Comparison of ENCODE assay signal across 10 cellular contexts in the genomic region with DNA sequence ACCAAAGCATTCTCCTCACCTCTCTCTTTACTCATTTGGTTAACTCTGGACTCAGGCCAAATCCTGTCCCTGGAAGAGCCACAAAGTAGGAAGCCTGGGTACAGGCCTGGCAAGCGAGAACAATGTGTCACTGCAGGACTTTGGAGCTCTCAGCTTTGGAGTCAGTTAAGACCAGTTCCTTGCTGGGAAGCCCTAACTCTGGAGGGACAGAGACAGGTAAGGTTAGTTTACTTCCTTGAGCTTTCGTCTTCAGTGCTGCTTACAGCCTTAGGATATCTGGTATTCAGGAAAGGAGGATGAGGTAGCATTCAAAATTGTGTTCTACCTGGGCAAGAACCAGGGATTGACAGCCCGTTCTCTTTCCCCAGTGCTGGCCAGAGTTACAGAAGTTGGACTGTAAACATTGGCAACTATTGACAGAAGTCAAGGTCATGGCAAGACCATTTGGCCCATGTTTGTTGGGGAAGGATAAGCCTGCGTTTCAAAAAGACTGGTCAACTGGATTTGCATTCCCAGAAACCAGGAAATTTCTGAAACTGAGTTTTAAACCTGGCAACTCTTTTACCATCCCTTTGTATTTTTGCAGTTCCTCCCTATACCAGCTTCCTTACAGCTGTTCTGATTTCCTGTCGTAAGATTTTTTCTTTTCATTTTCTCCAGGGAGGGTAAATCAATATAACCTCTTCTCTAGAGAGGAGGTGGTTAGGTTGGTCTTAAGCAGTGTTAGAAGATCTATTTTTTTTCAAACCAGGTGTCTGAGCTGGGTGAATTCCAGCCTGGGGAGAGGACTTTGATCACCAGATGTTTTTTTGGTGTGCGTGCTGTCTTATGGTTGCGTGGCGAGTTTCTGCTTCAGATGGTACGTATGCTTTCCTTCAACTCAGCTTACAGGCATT. TPM values are rescaled to one million over a fixed set of nuclear protein-coding genes. Genes with fewer than 3 reads are reported as not detected.
DNase-seq lines count a peak whose midpoint lies in the region; ATAC-seq lines count a peak whose summit lies in the region.
"Had no signal": no experiment of that assay in that cellular context is flagged by ENCODE, and none has a peak within 500 bp of the region (broad histone marks: within the 10 kb centered on the region; RNA-seq: fewer than 3 reads in every experiment).

A gene with protein sequence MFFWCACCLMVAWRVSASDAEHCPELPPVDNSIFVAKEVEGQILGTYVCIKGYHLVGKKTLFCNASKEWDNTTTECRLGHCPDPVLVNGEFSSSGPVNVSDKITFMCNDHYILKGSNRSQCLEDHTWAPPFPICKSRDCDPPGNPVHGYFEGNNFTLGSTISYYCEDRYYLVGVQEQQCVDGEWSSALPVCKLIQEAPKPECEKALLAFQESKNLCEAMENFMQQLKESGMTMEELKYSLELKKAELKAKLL (plus strand): TSS at position 130 of the 896 bp plus-strand sequence. CDS start 672 bp downstream, at position 802.

- peak; percentile 79 to 93 for ATAC-seq in naive thymus-derived CD8-positive, alpha-beta T cell
- ATAC-seq in HG03108 (IDR thresholded peaks at IDR 0.05; ENCODE audit: unreplicated experiment) (no peak), GM21528 (IDR thresholded peaks at IDR 0.05; ENCODE audit: low FRiP score, unreplicated experiment) (no peak)

- no peaks in the 10 kb centered on the region for H3K36me3 Mint-ChIP-seq in naive thymus-derived CD8-positive, alpha-beta T cell

- H3K4me3 ChIP-seq in Jurkat, Clone E6-1 (ENCODE audit: low read length): peak within 1 kb of the TSS; percentile 16

- peak within 1 kb of the TSS; percentile 62 to 88 (median 83) for H3K4me3 Mint-ChIP-seq in naive thymus-derived CD8-positive, alpha-beta T cell

- H3K27ac Mint-ChIP-seq in naive thymus-derived CD8-positive, alpha-beta T cell: peak within 1 kb of the TSS; percentile 20 to 93 (median 82)

- DNase-seq in EL (peak; percentile 32), astrocyte of the hippocampus (ENCODE audit: low read depth, low spot score) (peak; percentile 35), ureter (ENCODE audit: low spot score) (no peak), NCI-H748 treated with DMSO at 0.1 percent for 48 hours (lab: John Stamatoyannopoulos, UW) (no peak)
- peak; percentile 89 for DNase-seq in Jurkat, Clone E6-1 (ENCODE audit: low read depth, low spot score)
- peak in 7 of 10 donors; percentile 22 to 66 (median 37) for DNase-seq in naive thymus-derived CD8-positive, alpha-beta T cell
- DNase-seq: NCI-H2081 had no signal

- H3K4me1 Mint-ChIP-seq in naive thymus-derived CD8-positive, alpha-beta T cell: peaks cover 11 to 35% (median 25%) of the 10 kb centered on the region in 4 donors

- H3K9me3 Mint-ChIP-seq in naive thymus-derived CD8-positive, alpha-beta T cell: no peaks in the 10 kb centered on the region

- peaks cover 0 to 4% (median 3%) of the 10 kb centered on the region in 5 donors for H3K27me3 Mint-ChIP-seq in naive thymus-derived CD8-positive, alpha-beta T cell

- POLR2A ChIA-PET in naive thymus-derived CD8-positive, alpha-beta T cell (lab: Charles Lee): interaction anchor here (1.0 to 3.2 kb wide), 2 partner anchors 12 to 233 kb away, joined by 3 to 10 read pairs; a partner anchor contains a TSS

RNA-seq across cellular contexts. Expression of the gene that starts here (rescaled TPM):
- not detected for polyA plus RNA-seq in Jurkat, Clone E6-1 (2012; ENCODE audit: insufficient read depth, insufficient read length)
- 1 to 10 TPM in 1 of 2 experiments, under 1 TPM in 1; 0.44 to 1.6 TPM for total RNA-seq in naive thymus-derived CD8-positive, alpha-beta T cell
- under 1 TPM in 1 of 3 donors, not detected in 2; 0.32 TPM for polyA plus RNA-seq in naive thymus-derived CD8-positive, alpha-beta T cell
- 0.34 TPM for total RNA-seq in ureter
- polyA plus RNA-seq: neural cell had no signal

Comparison
In these comparisons a context has a peak if more than half of its experiments do, and no peak if none do; other contexts are left out.
1. DNase-seq: peak in EL (single experiment), Jurkat, Clone E6-1 (single experiment), astrocyte of the hippocampus (single experiment) and naive thymus-derived CD8-positive, alpha-beta T cell (7 of 10); none in ureter (single experiment) and NCI-H748 treated with DMSO at 0.1 percent for 48 hours (single experiment).
2. ATAC-seq: peak in naive thymus-derived CD8-positive, alpha-beta T cell (2 of 2); none in HG03108 (single experiment) and GM21528 (single experiment).